In genomic region chr11:47667135-47667534, GRCh38 we compare ENCODE assay signal across 17 cellular contexts.
"Had no signal": no experiment of that assay in that cellular context is flagged by ENCODE, and none has a peak within 500 bp of the region (broad histone marks: within the 10 kb centered on the region; RNA-seq: fewer than 3 reads in every experiment).

No MANE protein-coding gene starts in this region.

- H3K4me3 ChIP-seq: gastroesophageal sphincter, left ventricle myocardium inferior, upper lobe of left lung had no signal

- H3K27ac ChIP-seq: epithelial cell of prostate, gastroesophageal sphincter, left ventricle myocardium inferior, upper lobe of left lung had no signal

- DNase-seq: activated CD4-positive, CD25-positive, alpha-beta regulatory T cell; activated naive CD4-positive, alpha-beta T cell; activated naive CD8-positive, alpha-beta T cell treated with anti-CD3 and anti-CD28 coated beads, Interleukin-2, amount 50 U/mL, for 24 hours; activated T-cell treated with anti-CD3 and anti-CD28 coated beads, Interleukin-2, amount 50 U/mL, for 1 hour; effector memory CD4-positive, alpha-beta T cell; left ventricle myocardium inferior; mesendoderm; naive B cell; right cardiac atrium; stimulated activated CD4-positive, alpha-beta T cell treated with anti-CD3 and anti-CD28 coated beads, Interleukin-12 subunit alpha, Interleukin-12 subunit beta, amount 100 ng/mL, for 4 hours; stimulated activated CD4-positive, alpha-beta T cell treated with anti-CD3 and anti-CD28 coated beads, Interleukin-2, amount 100 ng/mL, for 48 hours; stimulated activated naive CD4-positive, alpha-beta T cell treated with Interleukin-2 at 50 U/mL for 16 hours; T-helper 2 cell; upper lobe of left lung had no signal

- H3K27ac Mint-ChIP-seq: activated naive CD8-positive, alpha-beta T cell treated with anti-CD3 and anti-CD28 coated beads, Interleukin-2, amount 50 U/mL, for 24 hours; naive B cell; progenitor cell of endocrine pancreas had no signal

- H3K9me3 Mint-ChIP-seq: activated naive CD8-positive, alpha-beta T cell treated with anti-CD3 and anti-CD28 coated beads, Interleukin-2, amount 50 U/mL, for 24 hours; naive B cell had no signal

- H3K4me1 Mint-ChIP-seq: naive B cell had no signal

- H3K9me3 ChIP-seq: gastroesophageal sphincter, left ventricle myocardium inferior, upper lobe of left lung had no signal

- H3K4me3 Mint-ChIP-seq: activated naive CD8-positive, alpha-beta T cell treated with anti-CD3 and anti-CD28 coated beads, Interleukin-2, amount 50 U/mL, for 24 hours; naive B cell had no signal

- H3K27me3 ChIP-seq: gastroesophageal sphincter, upper lobe of left lung had no signal

- H3K36me3 Mint-ChIP-seq: naive B cell had no signal

- H3K36me3 ChIP-seq: gastroesophageal sphincter, left ventricle myocardium inferior, upper lobe of left lung had no signal

- H3K27me3 Mint-ChIP-seq: activated naive CD8-positive, alpha-beta T cell treated with anti-CD3 and anti-CD28 coated beads, Interleukin-2, amount 50 U/mL, for 24 hours; naive B cell; progenitor cell of endocrine pancreas had no signal

- H3K4me1 ChIP-seq: gastroesophageal sphincter, left ventricle myocardium inferior, upper lobe of left lung had no signal
